9 cellular contexts compared by ENCODE assay signal in genomic region chr17:78976907-78977680, GRCh38. TPM values are rescaled to one million over a fixed set of nuclear protein-coding genes. Genes with fewer than 3 reads are reported as not detected.
A peak's percentile ranks its signal among the peaks of the same experiment; 100 is the strongest.
DNase-seq lines count a peak whose midpoint lies in the region; TF ChIP-seq lines count a peak whose summit lies in the region.
"Had no signal": no experiment of that assay in that cellular context is flagged by ENCODE, and none has a peak within 500 bp of the region (broad histone marks: within the 10 kb centered on the region; RNA-seq: fewer than 3 reads in every experiment).

No MANE protein-coding gene starts in this region.

- no peak for TF ChIP-seq POLR2A in erythroblast (IDR thresholded peaks at IDR 0.05; ENCODE audit: low read length)

- H3K9ac ChIP-seq in Karpas-422 (ENCODE audit: low read length): peak overlapping the region; percentile 71

- H3K4me3 ChIP-seq in BE2C (ENCODE audit: low read depth, low read length): peak overlapping the region; percentile 76
- H3K4me3 ChIP-seq in Karpas-422 (ENCODE audit: low read length): peak overlapping the region; percentile 58

- peak overlapping the region; percentile 79 for H3K4me2 ChIP-seq in Karpas-422 (ENCODE audit: low read depth, low read length, poor library complexity, severe bottlenecking)

- in situ Hi-C loops in GM13976 (cut with MboI; ENCODE audit: low sequenced_read_pairs, unreplicated experiment): no loop called here

- no peak for TF ChIP-seq CTCF in BE2C (IDR thresholded peaks at IDR 0.05; ENCODE audit: low read depth, low read length)
- no peak for TF ChIP-seq CTCF in MCF 10A (IDR thresholded peaks at IDR 0.05; ENCODE audit: unreplicated experiment)
- TF ChIP-seq CTCF in nephron (IDR thresholded peaks at IDR 0.05; ENCODE audit: unreplicated experiment in 3 of 3): no peak
- TF ChIP-seq CTCF in GM13976 (IDR thresholded peaks at IDR 0.05; ENCODE audit: borderline replicate concordance, control extremely low read depth, extremely low read depth, insufficient read depth, missing control alignments): no peak

- peaks cover 40% of the 10 kb centered on the region for H3K36me3 ChIP-seq in BE2C
- H3K36me3 ChIP-seq in Karpas-422 (ENCODE audit: insufficient read depth, low read length): no peaks in the 10 kb centered on the region

- H3K79me2 ChIP-seq in Karpas-422 (ENCODE audit: low read length): no peaks in the 10 kb centered on the region

- H4K20me1 ChIP-seq in Karpas-422 (ENCODE audit: insufficient read depth, low read depth, low read length): 0 out of 2 replicates have a peak, but pooled peaks cover 2% of the 10 kb centered on the region

- peak overlapping the region; percentile 90 for H3K27ac ChIP-seq in Karpas-422 (ENCODE audit: low read length)

- H2AFZ ChIP-seq in Karpas-422 (ENCODE audit: low read length): no peak overlapping the region; the same call in 1 of the 2 replicates

- POLR2A ChIA-PET in MCF 10A (lab: Yijun Ruan, JAX): interaction anchor here (0.6 to 0.7 kb wide), 2 partner anchors 9 to 133 kb away, joined by 3 read pairs; no protein-coding TSS in a partner anchor

- H3K27ac Mint-ChIP-seq in MCF 10A (ENCODE audit: low read depth, unreplicated experiment): peak overlapping the region; percentile 11
- peak overlapping the region in 2 of 3 experiments; percentile 37 to 62 for H3K27ac Mint-ChIP-seq in nephron

- no peaks in the 10 kb centered on the region for H3K9me3 Mint-ChIP-seq in MCF 10A (ENCODE audit: unreplicated experiment)
- no peaks in the 10 kb centered on the region for H3K9me3 Mint-ChIP-seq in nephron

- H3K4me1 ChIP-seq in BE2C (peaks cover 31% of the 10 kb centered on the region), Karpas-422 (ENCODE audit: low read length) (peaks cover 41% of the 10 kb centered on the region)

- CTCF ChIA-PET in MCF 10A (lab: Yijun Ruan, JAX): interaction anchor here (0.6 to 1.2 kb wide), 3 partner anchors 19 to 415 kb away, joined by 3 to 4 read pairs (median 3); no protein-coding TSS in a partner anchor

- no peaks in the 10 kb centered on the region for H3K27me3 Mint-ChIP-seq in MCF 10A (ENCODE audit: insufficient read depth, unreplicated experiment)
- peaks cover 3% of the 10 kb centered on the region for H3K27me3 Mint-ChIP-seq in nephron (ENCODE audit: low read depth)

- intact Hi-C loops in MCF 10A (cut with micrococcal nuclease): no loop called here

- BruUV-seq in MCF 10A (replicated peaks; lab: Mats Ljungman, UMichigan): no TSS peak

- H3K36me3 Mint-ChIP-seq in MCF 10A (ENCODE audit: insufficient read depth, unreplicated experiment): peaks cover 10% of the 10 kb centered on the region
- no peaks in the 10 kb centered on the region for H3K36me3 Mint-ChIP-seq in nephron (ENCODE audit: low read depth)

- DNase-seq in BE2C (no peak), Karpas-422 (peak; percentile 92), MCF 10A (ENCODE audit: unreplicated experiment) (no peak), GM13976 (ENCODE audit: low spot score) (no peak), retina (no peak), erythroblast (lab: John Stamatoyannopoulos, UW) (no peak)
- DNase-seq in stimulated activated CD4-positive, alpha-beta T cell treated with anti-CD3 and anti-CD28 coated beads, Interleukin-2, amount 100 ng/mL, for 24 hours: no peak
- DNase-seq: NCI-H1930 had no signal

- H3K27me3 ChIP-seq in BE2C (no peaks in the 10 kb centered on the region), Karpas-422 (ENCODE audit: low read length) (no peaks in the 10 kb centered on the region)

- peaks cover 6% of the 10 kb centered on the region for H3K4me1 Mint-ChIP-seq in MCF 10A (ENCODE audit: insufficient read depth, unreplicated experiment)
- peaks cover 35% of the 10 kb centered on the region for H3K4me1 Mint-ChIP-seq in nephron

- H3K4me3 Mint-ChIP-seq in MCF 10A (ENCODE audit: unreplicated experiment) (no peak overlapping the region), nephron (peak overlapping the region; percentile 37 to 58 (median 41))

- no peaks in the 10 kb centered on the region for H3K9me2 ChIP-seq in Karpas-422 (replicated peaks; ENCODE audit: insufficient read depth, low read length)

- H3K9me3 ChIP-seq in BE2C: no peaks in the 10 kb centered on the region
- no peaks in the 10 kb centered on the region for H3K9me3 ChIP-seq in Karpas-422 (ENCODE audit: low read length)

RNA-seq across cellular contexts. Expression of gene LGALS3BP, which starts 2.6 kb away (rescaled TPM):
- 544 TPM for polyA plus RNA-seq in BE2C (2012; ENCODE audit: insufficient read depth, insufficient read length, low read depth)
- 23.7 and 39.5 TPM in 2 replicates for total RNA-seq in Karpas-422 (2014; rRNA removed; shearing (Covaris generic); ENCODE audit: low replicate concordance)
- total RNA-seq in MCF 10A (2022): 56.7 and 58.0 TPM in 2 replicates

RNA-seq across cellular contexts. Expression of gene CANT1, which starts 32.5 kb away (rescaled TPM):
- polyA plus RNA-seq in BE2C (2012; ENCODE audit: insufficient read depth, insufficient read length, low read depth): 99.6 TPM
- total RNA-seq in Karpas-422 (2014; rRNA removed; shearing (Covaris generic); ENCODE audit: low replicate concordance): 22.7 and 27.6 TPM in 2 replicates
- 62.5 and 65.1 TPM in 2 replicates for total RNA-seq in MCF 10A (2022)

RNA-seq across cellular contexts. Expression of gene C1QTNF1, which starts 46.9 kb away (rescaled TPM):
- 11.1 TPM for polyA plus RNA-seq in BE2C (2012; ENCODE audit: insufficient read depth, insufficient read length, low read depth)
- not detected in 2 replicates for total RNA-seq in Karpas-422 (2014; rRNA removed; shearing (Covaris generic); ENCODE audit: low replicate concordance)
- total RNA-seq in MCF 10A (2022): 3.0 and 3.3 TPM in 2 replicates

RNA-seq across cellular contexts. Expression of gene TIMP2, which starts 51.9 kb away (rescaled TPM):
- 93.4 TPM for polyA plus RNA-seq in BE2C (2012; ENCODE audit: insufficient read depth, insufficient read length, low read depth)
- total RNA-seq in Karpas-422 (2014; rRNA removed; shearing (Covaris generic); ENCODE audit: low replicate concordance): 0.07 TPM in 1 of 2 replicates, not detected in the other
- 24.8 and 35.1 TPM in 2 replicates for total RNA-seq in MCF 10A (2022)
